ENCODE assay signal across 14 cellular contexts in the genomic region with DNA sequence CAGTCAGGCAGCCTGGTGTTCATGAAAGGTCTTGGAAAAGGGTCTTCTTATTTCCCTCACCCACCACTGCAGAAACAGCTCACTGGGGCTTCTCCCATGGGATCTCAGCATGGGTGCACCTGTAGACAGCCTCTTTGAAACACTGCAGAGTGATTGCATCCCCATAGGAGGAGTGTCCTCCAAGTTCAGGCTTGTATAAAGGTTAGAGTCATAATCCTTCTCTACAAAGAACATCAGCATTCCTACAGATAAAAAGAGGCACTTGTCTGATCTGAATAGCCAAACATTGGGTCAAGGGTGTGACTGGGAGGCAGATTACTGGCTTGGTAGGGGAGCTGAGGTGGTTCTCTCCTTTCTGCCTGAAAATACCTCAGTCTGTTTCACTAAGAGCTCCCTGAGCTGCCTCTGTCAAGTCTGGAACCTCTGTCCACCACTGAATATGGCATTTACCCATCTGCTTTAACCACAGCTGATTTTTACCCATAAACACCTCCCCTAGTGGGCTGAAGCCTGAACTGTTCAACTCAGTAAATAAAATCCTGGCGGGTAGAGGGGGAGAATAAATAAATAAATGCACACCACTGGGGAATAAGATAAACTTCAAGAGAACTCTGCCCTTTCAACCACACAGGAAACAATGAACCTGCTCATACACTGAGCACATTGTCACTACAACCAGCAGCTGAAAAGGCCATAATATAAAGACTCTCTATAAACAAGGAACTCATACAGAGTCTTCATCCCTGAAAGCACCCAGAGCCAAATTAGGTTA.
DNase-seq lines count a peak whose midpoint lies in the region; ATAC-seq and TF ChIP-seq lines count a peak whose summit lies in the region.
"Had no signal": no experiment of that assay in that cellular context is flagged by ENCODE, and none has a peak within 500 bp of the region (broad histone marks: within the 10 kb centered on the region; RNA-seq: fewer than 3 reads in every experiment).

No MANE protein-coding gene starts in this region.

- no peaks in the 10 kb centered on the region for H3F3A ChIP-seq in smooth muscle cell (ENCODE audit: low read depth)

- H3K27me3 ChIP-seq in colonic mucosa (no peaks in the 10 kb centered on the region), smooth muscle cell (ENCODE audit: low read depth) (no peaks in the 10 kb centered on the region)

- no peak overlapping the region for H2AFZ ChIP-seq in smooth muscle cell (ENCODE audit: low read depth)

- no peaks in the 10 kb centered on the region for H3K4me1 ChIP-seq in mucosa of descending colon (ENCODE audit: low read depth)
- no peaks in the 10 kb centered on the region for H3K4me1 ChIP-seq in colonic mucosa
- H3K4me1 ChIP-seq in smooth muscle cell (ENCODE audit: low read depth), result no peaks in the 10 kb centered on the region

- no peak overlapping the region for H3K9ac ChIP-seq in colonic mucosa (ENCODE audit: low read depth in 2 of 2, low read length in 2 of 2)
- no peak overlapping the region for H3K9ac ChIP-seq in smooth muscle cell (ENCODE audit: low read depth)

- H3K4me2 ChIP-seq in smooth muscle cell, result no peak overlapping the region

- WGBS in smooth muscle cell (ENCODE audit: low lambda C conversion rate), result 83% methylated on average over 1 of the region's 1 CpG

- no peaks in the 10 kb centered on the region for H3K79me2 ChIP-seq in smooth muscle cell (ENCODE audit: low read depth)

- H3K27ac ChIP-seq in colonic mucosa, result no peak overlapping the region
- H3K27ac ChIP-seq in smooth muscle cell (ENCODE audit: low read depth), result no peak overlapping the region
- H3K27ac ChIP-seq: WERI-Rb-1 had no signal

- H3K9me3 ChIP-seq in mucosa of descending colon, result no peaks in the 10 kb centered on the region
- H3K9me3 ChIP-seq in colonic mucosa, result no peaks in the 10 kb centered on the region
- H3K9me3 ChIP-seq in smooth muscle cell (replicated peaks; ENCODE audit: low read depth), result no peaks in the 10 kb centered on the region

- ATAC-seq in HG03159 (IDR thresholded peaks at IDR 0.05; ENCODE audit: unreplicated experiment), result peak; percentile 41
- ATAC-seq in mucosa of descending colon, result peak; percentile 79

- H3K36me3 ChIP-seq in mucosa of descending colon (ENCODE audit: low read depth) (no peaks in the 10 kb centered on the region), colonic mucosa (no peaks in the 10 kb centered on the region), smooth muscle cell (ENCODE audit: low read depth) (no peaks in the 10 kb centered on the region)
- H3K36me3 ChIP-seq: WERI-Rb-1 had no signal

- intact Hi-C loops in mucosa of descending colon (cut with DNase I, micrococcal nuclease) (no loop called here), colonic mucosa (cut with DNase I) (no loop called here)

- in situ Hi-C loops in astrocyte of the spinal cord (cut with HindIII; ENCODE audit: low sequenced_read_pairs), result no loop called here

- TF ChIP-seq CTCF in GM12875 (IDR thresholded peaks at IDR 0.05; ENCODE audit: borderline replicate concordance, insufficient read depth, low read depth, low read length) (peak; percentile 54), astrocyte of the spinal cord (IDR thresholded peaks at IDR 0.05; ENCODE audit: low read depth, low read length) (peak; percentile 29), mucosa of descending colon (IDR thresholded peaks at IDR 0.05) (no peak), colonic mucosa (IDR thresholded peaks at IDR 0.05) (no peak), smooth muscle cell (IDR thresholded peaks at IDR 0.05; ENCODE audit: borderline replicate concordance, insufficient read depth, poor library complexity, severe bottlenecking) (no peak)

- H4K20me1 ChIP-seq in smooth muscle cell (ENCODE audit: low read depth), result no peaks in the 10 kb centered on the region

- H3K4me3 ChIP-seq in GM12875 (ENCODE audit: low read depth, low read length) (no peak overlapping the region), astrocyte of the spinal cord (ENCODE audit: low read depth, low read length) (no peak overlapping the region), mucosa of descending colon (no peak overlapping the region), colonic mucosa (no peak overlapping the region), smooth muscle cell (no peak overlapping the region)

- DNase-seq in astrocyte of the spinal cord (ENCODE audit: low read depth, low spot score), result no peak
- DNase-seq in mucosa of descending colon, result no peak
- no peak for DNase-seq in Ammon's horn (ENCODE audit: low spot score)
- DNase-seq in colonic mucosa, result no peak
- no peak for DNase-seq in kidney glomerular epithelial cell (lab: John Stamatoyannopoulos, UW)
- no peak for DNase-seq in smooth muscle cell (lab: John Stamatoyannopoulos, UW; ENCODE audit: unreplicated experiment)
- DNase-seq: activated T-cell treated with anti-CD3 and anti-CD28 coated beads, Interleukin-2, amount 50 U/mL, for 1 hour; amniotic stem cell; effector CD8-positive, alpha-beta T cell; midbrain; stimulated activated CD4-positive, alpha-beta T cell treated with anti-CD3 and anti-CD28 coated beads, Interleukin-4, amount 100 ng/mL, for 24 hours; WERI-Rb-1 had no signal

Comparison
In these comparisons a context has a peak if more than half of its experiments do, and no peak if none do; other contexts are left out.
1. CTCF ChIP-seq: peak in GM12875 (single experiment) and astrocyte of the spinal cord (single experiment); none in mucosa of descending colon (single experiment), colonic mucosa (single experiment) and smooth muscle cell (single experiment).